ENCODE assay signal across 14 cellular contexts in genomic region chr9:80874276-80874675, GRCh38.
DNase-seq lines count a peak whose midpoint lies in the region; ATAC-seq and TF ChIP-seq lines count a peak whose summit lies in the region.
"Had no signal": no experiment of that assay in that cellular context is flagged by ENCODE, and none has a peak within 500 bp of the region (broad histone marks: within the 10 kb centered on the region; RNA-seq: fewer than 3 reads in every experiment).

No MANE protein-coding gene starts in this region.

- no peaks in the 10 kb centered on the region for H3K27me3 ChIP-seq in skeletal muscle satellite cell (ENCODE audit: control insufficient read depth, insufficient read depth, low read length)
- H3K27me3 ChIP-seq: uterus had no signal

- H3K36me3 ChIP-seq in skeletal muscle satellite cell (ENCODE audit: insufficient read depth, low read length) = no peaks in the 10 kb centered on the region
- H3K36me3 ChIP-seq: uterus had no signal

- DNase-seq in GM04503 (ENCODE audit: low read depth) (peak; percentile 45), fibroblast of peridontal ligament (ENCODE audit: extremely low read depth) (peak; percentile 97), DMS53 treated with DMSO at 0.1 percent for 48 hours (lab: John Stamatoyannopoulos, UW; ENCODE audit: unreplicated experiment) (no peak)
- DNase-seq: activated naive CD4-positive, alpha-beta T cell treated with Interleukin-2 at 50 U/mL for 16 hours; caudate nucleus; hypothalamus; NCI-H1092; stimulated activated naive CD8-positive, alpha-beta T cell treated with anti-CD3 and anti-CD28 coated beads, Interleukin-15, Interleukin-2, amounts not matched to agents 100 U/mL and 50 U/mL, for 24 hours; uterus had no signal

- peak overlapping the region; percentile 45 for H3K4me2 ChIP-seq in skeletal muscle satellite cell (ENCODE audit: low read length)

- H3K9ac ChIP-seq in skeletal muscle satellite cell (ENCODE audit: low read depth, low read length) = peak overlapping the region; percentile 42

- no peaks in the 10 kb centered on the region for H3K9me3 ChIP-seq in skeletal muscle satellite cell (replicated peaks; ENCODE audit: low read length)
- H3K9me3 ChIP-seq: uterus had no signal

- no peak overlapping the region for H3K4me3 ChIP-seq in skeletal muscle satellite cell (ENCODE audit: low read length)
- H3K4me3 ChIP-seq: uterus had no signal

- ATAC-seq in SK-N-SH treated with all-trans-retinoic acid at 6 μM for 48 hours (no peak), HG03135 (IDR thresholded peaks at IDR 0.05; ENCODE audit: unreplicated experiment) (no peak), GM21423 (IDR thresholded peaks at IDR 0.05; ENCODE audit: unreplicated experiment) (no peak)
- ATAC-seq: HCT116; stimulated activated naive CD8-positive, alpha-beta T cell treated with anti-CD3 and anti-CD28 coated beads, Interleukin-15, Interleukin-2, amounts not matched to agents 100 U/mL and 50 U/mL, for 24 hours had no signal

- peaks cover 18% of the 10 kb centered on the region for H3K4me1 ChIP-seq in skeletal muscle satellite cell (ENCODE audit: control insufficient read depth, insufficient read depth, low read length)

TF ChIP-seq in SK-N-SH treated with all-trans-retinoic acid at 6 μM for 48 hours, 23 proteins besides CTCF, POLR2A, EP300 and RAD21:
- TF ChIP-seq RARB (CRISPR knock-in tag; IDR thresholded peaks at IDR 0.05) = no peak
- TF ChIP-seq ZFP3 (CRISPR knock-in tag; IDR thresholded peaks at IDR 0.05) = no peak
- no peak for TF ChIP-seq CSDC2 (CRISPR knock-in tag; IDR thresholded peaks at IDR 0.05)
- no peak for TF ChIP-seq PPARA (CRISPR knock-in tag; IDR thresholded peaks at IDR 0.05; ENCODE audit: borderline replicate concordance)
- TF ChIP-seq GLIS3 (CRISPR knock-in tag; IDR thresholded peaks at IDR 0.05) = no peak
- peak; percentile 30; the same call in 1 of the 2 replicates for TF ChIP-seq ISL1 (CRISPR knock-in tag; IDR thresholded peaks at IDR 0.05)
